ENCODE assay signal across 23 cellular contexts in genomic region chr9:91033270-91033669, GRCh38.
"Had no signal": no experiment of that assay in that cellular context is flagged by ENCODE, and none has a peak within 500 bp of the region (broad histone marks: within the 10 kb centered on the region; RNA-seq: fewer than 3 reads in every experiment).

No MANE protein-coding gene starts in this region.

- H3K27ac ChIP-seq: VCaP had no signal

- DNase-seq: activated B cell treated with CpG ODN at 0.5 μM for 24 hours, anterior cingulate cortex, caudate nucleus, MG63, MV-4-11, NCI-H1092, NCI-H1436 treated with DMSO at 0.1 percent for 48 hours, NCI-H1694 treated with DMSO at 0.1 percent for 48 hours, NCI-H2029, NCI-H2171, NCI-H510A, NCI-H748 treated with DMSO at 0.1 percent for 48 hours, Right ventricle myocardium superior, SW 1271 had no signal

- H3K4me3 Mint-ChIP-seq: activated B cell treated with CpG ODN at 0.5 μM for 24 hours; activated CD8-positive, alpha-beta T cell treated with anti-CD3 and anti-CD28 coated beads for 36 hours; activated naive CD4-positive, alpha-beta T cell treated with anti-CD3 and anti-CD28 coated beads, Interleukin-2, amount 10 ng/mL, durations not matched to agents 7 days and 5 days; activated naive CD8-positive, alpha-beta T cell; activated naive CD8-positive, alpha-beta T cell treated with anti-CD3 and anti-CD28 coated beads, Interleukin-2, amount 50 U/mL, for 24 hours; activated T-cell treated with anti-CD3 and anti-CD28 coated beads, Interleukin-2, amount 50 U/mL, for 4 hours; activated T-helper 1 cell treated with anti-CD3 and anti-CD28 coated beads, Interleukin-12 subunit alpha, Interleukin-12 subunit beta, Interleukin-2, Interleukin-4 antibody, amounts not matched to agents 30 ng/mL and 10 ng/mL and 1 ng/mL, durations not matched to agents 14 hours and 24 hours and 36 hours; brain had no signal

- H3K27ac Mint-ChIP-seq: activated B cell treated with CpG ODN at 0.5 μM for 24 hours; activated CD8-positive, alpha-beta T cell treated with anti-CD3 and anti-CD28 coated beads for 36 hours; activated naive CD4-positive, alpha-beta T cell treated with anti-CD3 and anti-CD28 coated beads, Interleukin-2, amount 10 ng/mL, durations not matched to agents 7 days and 5 days; activated naive CD8-positive, alpha-beta T cell; activated naive CD8-positive, alpha-beta T cell treated with anti-CD3 and anti-CD28 coated beads, Interleukin-2, amount 50 U/mL, for 24 hours; activated T-helper 1 cell treated with anti-CD3 and anti-CD28 coated beads, Interleukin-12 subunit alpha, Interleukin-12 subunit beta, Interleukin-2, Interleukin-4 antibody, amounts not matched to agents 30 ng/mL and 10 ng/mL and 1 ng/mL, durations not matched to agents 14 hours and 24 hours and 36 hours; brain had no signal

- H3K9me3 ChIP-seq: MG63 had no signal

- H3K9me3 Mint-ChIP-seq: activated B cell treated with CpG ODN at 0.5 μM for 24 hours; activated CD8-positive, alpha-beta T cell treated with anti-CD3 and anti-CD28 coated beads for 36 hours; activated naive CD4-positive, alpha-beta T cell treated with anti-CD3 and anti-CD28 coated beads, Interleukin-2, amount 10 ng/mL, durations not matched to agents 7 days and 5 days; activated naive CD8-positive, alpha-beta T cell treated with anti-CD3 and anti-CD28 coated beads, Interleukin-2, amount 50 U/mL, for 24 hours; activated T-cell treated with anti-CD3 and anti-CD28 coated beads, Interleukin-2, amount 50 U/mL, for 4 hours; activated T-helper 1 cell treated with anti-CD3 and anti-CD28 coated beads, Interleukin-12 subunit alpha, Interleukin-12 subunit beta, Interleukin-2, Interleukin-4 antibody, amounts not matched to agents 30 ng/mL and 10 ng/mL and 1 ng/mL, durations not matched to agents 14 hours and 24 hours and 36 hours; brain had no signal

- H3K4me3 ChIP-seq: MG63 had no signal

- FAIRE-seq: bronchial epithelial cell had no signal

- ATAC-seq: activated naive CD8-positive, alpha-beta T cell treated with anti-CD3 and anti-CD28 coated beads, Interleukin-2, amount 50 U/mL, for 24 hours had no signal

- H3K36me3 ChIP-seq: MG63 had no signal

- H3K27me3 Mint-ChIP-seq: brain had no signal

- H3K36me3 Mint-ChIP-seq: activated naive CD4-positive, alpha-beta T cell treated with anti-CD3 and anti-CD28 coated beads, Interleukin-2, amount 10 ng/mL, durations not matched to agents 7 days and 5 days; activated naive CD8-positive, alpha-beta T cell; brain had no signal
